32 cellular contexts compared by ENCODE assay signal in the genomic region with DNA sequence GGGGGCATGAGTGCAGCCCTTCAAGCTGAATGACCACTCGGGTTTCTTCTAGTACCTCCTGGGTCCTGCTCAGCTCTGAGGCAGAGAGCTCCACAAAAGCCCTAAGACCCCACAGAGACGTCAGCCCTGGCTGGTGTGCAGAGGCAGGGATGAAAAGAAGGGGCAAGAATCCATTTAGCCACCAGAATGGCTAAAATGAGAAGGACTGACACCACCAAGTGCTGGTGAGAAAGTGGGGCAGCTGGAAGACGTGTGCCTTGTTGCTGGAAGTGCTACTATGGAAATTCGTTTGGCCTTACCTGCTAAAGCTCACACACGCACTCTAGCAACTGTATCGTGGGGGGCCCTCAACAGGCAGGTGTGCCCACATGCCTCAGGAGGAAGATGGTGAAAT.
"Had no signal": no experiment of that assay in that cellular context is flagged by ENCODE, and none has a peak within 500 bp of the region (broad histone marks: within the 10 kb centered on the region; RNA-seq: fewer than 3 reads in every experiment).

No MANE protein-coding gene starts in this region.

- H3K27ac ChIP-seq: brain microvascular endothelial cell, coronary artery, epithelial cell of prostate, esophagus squamous epithelium, gastroesophageal sphincter, heart right ventricle had no signal

- H3K4me3 Mint-ChIP-seq: activated CD4-positive, alpha-beta memory T cell treated with anti-CD3 and anti-CD28 coated beads for 36 hours; activated CD4-positive, alpha-beta T cell treated with anti-CD3 and anti-CD28 coated beads for 36 hours; activated CD4-positive, alpha-beta T cell treated with anti-CD3 and anti-CD28 coated beads, Interleukin-2, amount 10 ng/mL, durations not matched to agents 24 days and 14 days; activated CD8-positive, alpha-beta memory T cell treated with anti-CD3 and anti-CD28 coated beads, Interleukin-2, amount 10 ng/mL, durations not matched to agents 7 days and 5 days; activated CD8-positive, alpha-beta T cell treated with anti-CD3 and anti-CD28 coated beads, Interleukin-2, amount 10 ng/mL, durations not matched to agents 7 days and 5 days; activated naive CD4-positive, alpha-beta T cell treated with anti-CD3 and anti-CD28 coated beads, Interleukin-2, amount 10 ng/mL, durations not matched to agents 7 days and 5 days; activated naive CD8-positive, alpha-beta T cell treated with anti-CD3 and anti-CD28 coated beads, Interleukin-2, amount 10 ng/mL, durations not matched to agents 7 days and 5 days; activated T-helper 1 cell treated with anti-CD3 and anti-CD28 coated beads, Interleukin-12 subunit alpha, Interleukin-12 subunit beta, Interleukin-2, Interleukin-4 antibody, amounts not matched to agents 30 ng/mL and 10 ng/mL and 1 ng/mL, durations not matched to agents 14 hours and 24 hours and 36 hours; central memory CD8-positive, alpha-beta T cell; dendritic cell treated with granulocyte-macrophage colony-stimulating factor and Interleukin-4, amounts not matched to agents 40 ng/mL and 50 ng/mL, for 4 days; effector memory CD8-positive, alpha-beta T cell had no signal

- H3K36me3 Mint-ChIP-seq: activated CD4-positive, alpha-beta memory T cell treated with anti-CD3 and anti-CD28 coated beads for 36 hours; activated CD8-positive, alpha-beta memory T cell treated with anti-CD3 and anti-CD28 coated beads, Interleukin-2, amount 10 ng/mL, durations not matched to agents 7 days and 5 days; activated naive CD4-positive, alpha-beta T cell treated with anti-CD3 and anti-CD28 coated beads, Interleukin-2, amount 10 ng/mL, durations not matched to agents 7 days and 5 days; activated naive CD4-positive, alpha-beta T cell treated with anti-CD3 and anti-CD28 coated beads, Interleukin-2, amount 50 U/mL, for 72 hours; activated naive CD8-positive, alpha-beta T cell treated with anti-CD3 and anti-CD28 coated beads, Interleukin-2, amount 10 ng/mL, durations not matched to agents 7 days and 5 days had no signal

- H3K9me3 Mint-ChIP-seq: activated CD4-positive, alpha-beta memory T cell treated with anti-CD3 and anti-CD28 coated beads for 36 hours; activated CD4-positive, alpha-beta T cell treated with anti-CD3 and anti-CD28 coated beads, Interleukin-2, amount 10 ng/mL, durations not matched to agents 24 days and 14 days; activated naive CD4-positive, alpha-beta T cell treated with anti-CD3 and anti-CD28 coated beads, Interleukin-2, amount 10 ng/mL, durations not matched to agents 7 days and 5 days; activated naive CD4-positive, alpha-beta T cell treated with anti-CD3 and anti-CD28 coated beads, Interleukin-2, amount 50 U/mL, for 72 hours; activated naive CD8-positive, alpha-beta T cell treated with anti-CD3 and anti-CD28 coated beads, Interleukin-2, amount 10 ng/mL, durations not matched to agents 7 days and 5 days; activated T-helper 1 cell treated with anti-CD3 and anti-CD28 coated beads, Interleukin-12 subunit alpha, Interleukin-12 subunit beta, Interleukin-2, Interleukin-4 antibody, amounts not matched to agents 30 ng/mL and 10 ng/mL and 1 ng/mL, durations not matched to agents 14 hours and 24 hours and 36 hours; activated T-helper 2 cell treated with anti-CD3 and anti-CD28 coated beads, Interferon-gamma antibody, Interleukin-2, Interleukin-4, amounts not matched to agents 10 μg/mL and 5 μg/mL and 100 μg/mL, durations not matched to agents 14 hours and 24 hours and 36 hours; central memory CD8-positive, alpha-beta T cell; dendritic cell treated with granulocyte-macrophage colony-stimulating factor and Interleukin-4, amounts not matched to agents 40 ng/mL and 50 ng/mL, for 4 days; effector memory CD8-positive, alpha-beta T cell had no signal

- H3K4me1 Mint-ChIP-seq: activated CD4-positive, alpha-beta T cell treated with anti-CD3 and anti-CD28 coated beads for 36 hours; activated CD8-positive, alpha-beta memory T cell treated with anti-CD3 and anti-CD28 coated beads, Interleukin-2, amount 10 ng/mL, durations not matched to agents 7 days and 5 days; central memory CD8-positive, alpha-beta T cell had no signal

- FAIRE-seq: astrocyte, bronchial epithelial cell, endothelial cell of umbilical vein had no signal

- H3K27me3 Mint-ChIP-seq: activated CD4-positive, alpha-beta memory T cell treated with anti-CD3 and anti-CD28 coated beads for 36 hours; activated CD4-positive, alpha-beta T cell treated with anti-CD3 and anti-CD28 coated beads for 36 hours; activated CD4-positive, alpha-beta T cell treated with anti-CD3 and anti-CD28 coated beads, Interleukin-2, amount 10 ng/mL, durations not matched to agents 24 days and 14 days; activated CD8-positive, alpha-beta memory T cell treated with anti-CD3 and anti-CD28 coated beads, Interleukin-2, amount 10 ng/mL, durations not matched to agents 7 days and 5 days; activated naive CD8-positive, alpha-beta T cell treated with anti-CD3 and anti-CD28 coated beads, Interleukin-2, amount 10 ng/mL, durations not matched to agents 7 days and 5 days; central memory CD8-positive, alpha-beta T cell; effector memory CD8-positive, alpha-beta T cell had no signal

- H3K27me3 ChIP-seq: brain microvascular endothelial cell, dorsolateral prefrontal cortex, esophagus squamous epithelium, gastroesophageal sphincter, heart right ventricle had no signal

- H3K9me3 ChIP-seq: esophagus squamous epithelium, gastroesophageal sphincter, heart right ventricle had no signal

- ATAC-seq: activated CD4-positive, alpha-beta T cell treated with anti-CD3 and anti-CD28 coated beads for 36 hours; activated CD8-positive, alpha-beta memory T cell treated with anti-CD3 and anti-CD28 coated beads, Interleukin-2, amount 10 ng/mL, durations not matched to agents 7 days and 5 days; activated CD8-positive, alpha-beta T cell treated with anti-CD3 and anti-CD28 coated beads, Interleukin-2, amount 10 ng/mL, durations not matched to agents 7 days and 5 days; activated naive CD4-positive, alpha-beta T cell treated with anti-CD3 and anti-CD28 coated beads, Interleukin-2, amount 50 U/mL, for 72 hours; effector memory CD8-positive, alpha-beta T cell; gastroesophageal sphincter; heart right ventricle had no signal

- H3K27ac Mint-ChIP-seq: activated CD4-positive, alpha-beta memory T cell treated with anti-CD3 and anti-CD28 coated beads for 36 hours; activated CD4-positive, alpha-beta T cell treated with anti-CD3 and anti-CD28 coated beads for 36 hours; activated CD4-positive, alpha-beta T cell treated with anti-CD3 and anti-CD28 coated beads, Interleukin-2, amount 10 ng/mL, durations not matched to agents 24 days and 14 days; activated CD8-positive, alpha-beta memory T cell treated with anti-CD3 and anti-CD28 coated beads, Interleukin-2, amount 10 ng/mL, durations not matched to agents 7 days and 5 days; activated CD8-positive, alpha-beta T cell treated with anti-CD3 and anti-CD28 coated beads, Interleukin-2, amount 10 ng/mL, durations not matched to agents 7 days and 5 days; activated naive CD4-positive, alpha-beta T cell treated with anti-CD3 and anti-CD28 coated beads, Interleukin-2, amount 10 ng/mL, durations not matched to agents 7 days and 5 days; activated naive CD8-positive, alpha-beta T cell treated with anti-CD3 and anti-CD28 coated beads, Interleukin-2, amount 10 ng/mL, durations not matched to agents 7 days and 5 days; activated T-helper 1 cell treated with anti-CD3 and anti-CD28 coated beads, Interleukin-12 subunit alpha, Interleukin-12 subunit beta, Interleukin-2, Interleukin-4 antibody, amounts not matched to agents 30 ng/mL and 10 ng/mL and 1 ng/mL, durations not matched to agents 14 hours and 24 hours and 36 hours; activated T-helper 2 cell treated with anti-CD3 and anti-CD28 coated beads, Interferon-gamma antibody, Interleukin-2, Interleukin-4, amounts not matched to agents 10 μg/mL and 5 μg/mL and 100 μg/mL, durations not matched to agents 14 hours and 24 hours and 36 hours; effector memory CD8-positive, alpha-beta T cell had no signal

- H3K4me3 ChIP-seq: coronary artery, dorsolateral prefrontal cortex, esophagus squamous epithelium, gastroesophageal sphincter, heart right ventricle had no signal

- DNase-seq: activated CD4-positive, alpha-beta memory T cell treated with anti-CD3 and anti-CD28 coated beads for 36 hours; activated CD4-positive, alpha-beta T cell treated with anti-CD3 and anti-CD28 coated beads for 36 hours; activated CD4-positive, alpha-beta T cell treated with anti-CD3 and anti-CD28 coated beads, Interleukin-2, amount 10 ng/mL, durations not matched to agents 24 days and 14 days; activated CD4-positive, CD25-positive, alpha-beta regulatory T cell; activated CD4-positive, CD25-positive, alpha-beta regulatory T cell treated with anti-CD3 and anti-CD28 coated beads, Interleukin-2, amount 50 U/mL, for 72 hours; activated CD8-positive, alpha-beta memory T cell treated with anti-CD3 and anti-CD28 coated beads, Interleukin-2, amount 10 ng/mL, durations not matched to agents 7 days and 5 days; activated CD8-positive, alpha-beta memory T cell treated with anti-CD3 and anti-CD28 coated beads, Interleukin-2, amount 50 U/mL, for 4 hours; activated CD8-positive, alpha-beta T cell treated with anti-CD3 and anti-CD28 coated beads, Interleukin-2, amount 10 ng/mL, durations not matched to agents 7 days and 5 days; activated effector memory CD4-positive, alpha-beta T cell treated with anti-CD3 and anti-CD28 coated beads, Interleukin-2, amount 50 U/mL, for 16 hours; activated naive CD4-positive, alpha-beta T cell; activated naive CD4-positive, alpha-beta T cell treated with anti-CD3 and anti-CD28 coated beads, Interleukin-2, amount 10 ng/mL, durations not matched to agents 7 days and 5 days; activated naive CD8-positive, alpha-beta T cell treated with anti-CD3 and anti-CD28 coated beads, Interleukin-2, amount 10 ng/mL, durations not matched to agents 7 days and 5 days; activated T-cell treated with anti-CD3 and anti-CD28 coated beads, Interleukin-2, amount 50 U/mL, for 1 hour; activated T-cell treated with anti-CD3 and anti-CD28 coated beads, Interleukin-2, amount 50 U/mL, for 48 hours; brain microvascular endothelial cell; dorsolateral prefrontal cortex; effector memory CD8-positive, alpha-beta T cell; esophagus squamous epithelium; foreskin melanocyte; heart right ventricle; T-helper 2 cell had no signal
